ENCODE assay signal across 26 cellular contexts in genomic region chr6:169256518-169256917, GRCh38. TPM values are rescaled to one million over a fixed set of nuclear protein-coding genes. Genes with fewer than 3 reads are reported as not detected.
"Had no signal": no experiment of that assay in that cellular context is flagged by ENCODE, and none has a peak within 500 bp of the region (broad histone marks: within the 10 kb centered on the region; RNA-seq: fewer than 3 reads in every experiment).

No MANE protein-coding gene starts in this region.

- H3K4me3 ChIP-seq: coronary artery, dorsolateral prefrontal cortex, esophagus muscularis mucosa, esophagus squamous epithelium, gastrocnemius medialis, gastroesophageal sphincter, heart left ventricle, heart right ventricle had no signal

- H3K9me3 Mint-ChIP-seq: dendritic cell treated with granulocyte-macrophage colony-stimulating factor and Interleukin-4, amounts not matched to agents 40 ng/mL and 50 ng/mL, for 4 days; effector memory CD8-positive, alpha-beta T cell; endodermal cell had no signal

- H3K27ac Mint-ChIP-seq: dendritic cell treated with granulocyte-macrophage colony-stimulating factor and Interleukin-4, amounts not matched to agents 40 ng/mL and 50 ng/mL, for 4 days; effector memory CD8-positive, alpha-beta T cell; endodermal cell had no signal

- H3K4me1 ChIP-seq: gastrocnemius medialis had no signal

- H3K4me3 Mint-ChIP-seq: dendritic cell treated with granulocyte-macrophage colony-stimulating factor and Interleukin-4, amounts not matched to agents 40 ng/mL and 50 ng/mL, for 4 days; effector memory CD8-positive, alpha-beta T cell; endodermal cell had no signal

- DNase-seq: cortex of kidney; dorsolateral prefrontal cortex; effector CD4-positive, alpha-beta T cell; effector CD8-positive, alpha-beta T cell; effector memory CD4-positive, alpha-beta T cell; effector memory CD8-positive, alpha-beta T cell; erythroblast; esophagus squamous epithelium; foreskin fibroblast; foreskin keratinocyte; foreskin melanocyte; gastrocnemius medialis; glutamatergic neuron; heart left ventricle; heart right ventricle had no signal

- H3K9me3 ChIP-seq: esophagus muscularis mucosa, esophagus squamous epithelium, gastrocnemius medialis had no signal

- H3K27me3 ChIP-seq: foreskin keratinocyte had no signal

- H3K36me3 ChIP-seq: esophagus muscularis mucosa, esophagus squamous epithelium, gastrocnemius medialis, gastroesophageal sphincter, heart left ventricle, heart right ventricle had no signal

- FAIRE-seq: colon, endometrium, endothelial cell of umbilical vein, frontal cortex had no signal

- H3K27ac ChIP-seq: coronary artery, dorsolateral prefrontal cortex, epithelial cell of prostate, esophagus muscularis mucosa, esophagus squamous epithelium, foreskin keratinocyte, gastrocnemius medialis, gastroesophageal sphincter, heart left ventricle, heart right ventricle had no signal

RNA-seq across cellular contexts. Expression of gene THBS2, which starts 2.9 kb away (rescaled TPM):
- total RNA-seq: dermis microvascular lymphatic vessel endothelial cell, endothelial cell of umbilical vein had no signal
